ENCODE assay signal across 9 cellular contexts in genomic region chr6:44250067-44250717, GRCh38. TPM values are rescaled to one million over a fixed set of nuclear protein-coding genes. Genes with fewer than 3 reads are reported as not detected.
A peak's percentile ranks its signal among the peaks of the same experiment; 100 is the strongest.
DNase-seq lines count a peak whose midpoint lies in the region; ATAC-seq and TF ChIP-seq lines count a peak whose summit lies in the region.
"Had no signal": no experiment of that assay in that cellular context is flagged by ENCODE, and none has a peak within 500 bp of the region (broad histone marks: within the 10 kb centered on the region; RNA-seq: fewer than 3 reads in every experiment).

No MANE protein-coding gene starts in this region.

- DNase-seq in HCT116 (ENCODE audit: low read depth, low spot score): no peak
- DNase-seq in activated B cell treated with CpG ODN at 0.5 μM for 24 hours: no peak
- DNase-seq in naive thymus-derived CD8-positive, alpha-beta T cell: no peak
- no peak for DNase-seq in neural progenitor cell (ENCODE audit: low spot score)
- no peak for DNase-seq in spleen
- DNase-seq in NCI-H2171 (lab: John Stamatoyannopoulos, UW): no peak
- DNase-seq: sigmoid colon had no signal

- H3K27me3 Mint-ChIP-seq in activated B cell treated with CpG ODN at 0.5 μM for 24 hours: no peaks in the 10 kb centered on the region
- H3K27me3 Mint-ChIP-seq in naive thymus-derived CD8-positive, alpha-beta T cell: peaks cover 0 to 3% (median 0%) of the 10 kb centered on the region in 5 donors
- peaks cover 29% of the 10 kb centered on the region for H3K27me3 Mint-ChIP-seq in neural progenitor cell (ENCODE audit: insufficient read depth, low read depth)

- H3K4me2 ChIP-seq in HCT116 (ENCODE audit: low read length) (no peak overlapping the region), neural progenitor cell (no peak overlapping the region)

- TF ChIP-seq POLR2A in HCT116 (IDR thresholded peaks at IDR 0.05; ENCODE audit: borderline replicate concordance, extremely low read depth, insufficient read depth, insufficient read length) (no peak), spleen (IDR thresholded peaks at IDR 0.05) (no peak)

- TF ChIP-seq CTCF in HCT116 (IDR thresholded peaks at IDR 0.05 in 2 of 3, conservative IDR thresholded peaks at IDR 0.05 in 1 of 3; ENCODE audit: borderline replicate concordance in 1 of 3, insufficient read depth in 1 of 3, low read depth in 2 of 3, low read length in 2 of 3) (no peak), activated B cell treated with CpG ODN at 0.5 μM for 24 hours (IDR thresholded peaks at IDR 0.05) (no peak), neural progenitor cell (IDR thresholded peaks at IDR 0.05) (no peak), spleen (IDR thresholded peaks at IDR 0.05 in 8 of 11, conservative IDR thresholded peaks at IDR 0.05 in 3 of 11) (no peak)

- H3K36me3 ChIP-seq in HCT116 (ENCODE audit: control insufficient read depth in 1 of 2, insufficient read depth in 2 of 2, low read length in 2 of 2) (peaks cover 55 to 73% of the 10 kb centered on the region in 2 experiments), neural progenitor cell (peaks cover 35% of the 10 kb centered on the region), spleen (peaks cover 10 to 72% (median 68%) of the 10 kb centered on the region in 6 donors)

- H3K27me3 ChIP-seq in HCT116 (ENCODE audit: insufficient read depth, low read length): no peaks in the 10 kb centered on the region
- H3K27me3 ChIP-seq in neural progenitor cell: no peaks in the 10 kb centered on the region
- H3K27me3 ChIP-seq in spleen (replicated peaks in 1 of 7): no peaks in the 10 kb centered on the region
- H3K27me3 ChIP-seq: sigmoid colon had no signal

- no peak overlapping the region for H3K4me3 ChIP-seq in HCT116 (replicated peaks in 1 of 2; ENCODE audit: low read depth in 1 of 2, low read length in 2 of 2)
- no peak overlapping the region for H3K4me3 ChIP-seq in neural progenitor cell
- H3K4me3 ChIP-seq in spleen: no peak overlapping the region
- H3K4me3 ChIP-seq: sigmoid colon had no signal

- peaks cover 84% of the 10 kb centered on the region for H3F3A ChIP-seq in neural progenitor cell (ENCODE audit: low read depth)

- H3K27ac Mint-ChIP-seq in activated B cell treated with CpG ODN at 0.5 μM for 24 hours: peak overlapping the region; percentile 99
- H3K27ac Mint-ChIP-seq in naive thymus-derived CD8-positive, alpha-beta T cell: peak overlapping the region in 9 of 10 donors; percentile 2 to 99 (median 45)
- no peak overlapping the region for H3K27ac Mint-ChIP-seq in neural progenitor cell

- H4K20me1 ChIP-seq in HCT116 (ENCODE audit: insufficient read depth): peaks cover 63% of the 10 kb centered on the region
- peaks cover 82% of the 10 kb centered on the region for H4K20me1 ChIP-seq in neural progenitor cell (ENCODE audit: low read depth)

- no peak overlapping the region for H2AFZ ChIP-seq in HCT116 (ENCODE audit: low read depth, low read length, poor library complexity, severe bottlenecking)
- no peak overlapping the region for H2AFZ ChIP-seq in neural progenitor cell (replicated peaks)

- POLR2A ChIA-PET in HCT116 (lab: Charles Lee) (no interaction called here), activated B cell treated with CpG ODN at 0.5 μM for 24 hours (lab: Charles Lee) (interaction anchor here (0.7 to 9.4 kb wide), 2 partner anchors 10 to 51 kb away, joined by 4 to 549 read pairs; partner anchors contain the start of genes NFKBIE and SLC35B2)
- POLR2A ChIA-PET in naive thymus-derived CD8-positive, alpha-beta T cell (lab: Charles Lee): no interaction called here

- ATAC-seq in HCT116: no peak
- no peak for ATAC-seq in activated B cell treated with CpG ODN at 0.5 μM for 24 hours (ENCODE audit: low read depth)
- no peak for ATAC-seq in naive thymus-derived CD8-positive, alpha-beta T cell
- ATAC-seq: left lobe of liver had no signal

- peaks cover 9 to 29% of the 10 kb centered on the region in 2 experiments for H3K4me1 ChIP-seq in HCT116 (ENCODE audit: control insufficient read depth in 1 of 2, insufficient read depth in 2 of 2, low read length in 2 of 2)
- peaks cover 26% of the 10 kb centered on the region for H3K4me1 ChIP-seq in neural progenitor cell
- H3K4me1 ChIP-seq in spleen: peaks cover 21 to 88% (median 66%) of the 10 kb centered on the region in 6 donors

- H3K27ac ChIP-seq in HCT116 (ENCODE audit: low read depth, low read length) (peak overlapping the region; percentile 82; the same call in 1 of the 2 replicates), neural progenitor cell (no peak overlapping the region), spleen (peak overlapping the region in 1 of 8 donors; percentile 13)
- H3K27ac ChIP-seq: sigmoid colon had no signal

- BruUV-seq in HCT116 (replicated peaks; lab: Mats Ljungman, UMichigan): no TSS peak

- H3K9me3 ChIP-seq in HCT116 (ENCODE audit: control insufficient read depth in 1 of 2, insufficient read depth in 1 of 2, low read depth in 1 of 2, low read length in 2 of 2) (no peaks in the 10 kb centered on the region), neural progenitor cell (ENCODE audit: low read depth) (no peaks in the 10 kb centered on the region), spleen (no peaks in the 10 kb centered on the region)
- H3K9me3 ChIP-seq: sigmoid colon had no signal

- H3K79me2 ChIP-seq in HCT116 (ENCODE audit: insufficient read depth, low read length) (peaks cover 65% of the 10 kb centered on the region), neural progenitor cell (ENCODE audit: low read depth) (peaks cover 81% of the 10 kb centered on the region)

- H3K9me2 ChIP-seq in HCT116 (ENCODE audit: insufficient read depth): no peaks in the 10 kb centered on the region

- H3K9me3 Mint-ChIP-seq in activated B cell treated with CpG ODN at 0.5 μM for 24 hours: no peaks in the 10 kb centered on the region
- peaks cover 0 to 4% (median 0%) of the 10 kb centered on the region in 9 donors for H3K9me3 Mint-ChIP-seq in naive thymus-derived CD8-positive, alpha-beta T cell
- H3K9me3 Mint-ChIP-seq in neural progenitor cell: no peaks in the 10 kb centered on the region

- intact Hi-C loops in HCT116 (cut with micrococcal nuclease) (loop anchor here (5.0 kb wide), 1 partner anchor 153 kb away; no protein-coding TSS in a partner anchor), activated B cell treated with CpG ODN at 0.5 μM for 24 hours (cut with micrococcal nuclease) (no loop called here), spleen (cut with DNase I; ENCODE audit: low total_unique reads) (no loop called here)

- H3K4me1 Mint-ChIP-seq in activated B cell treated with CpG ODN at 0.5 μM for 24 hours: peaks cover 83% of the 10 kb centered on the region
- H3K4me1 Mint-ChIP-seq in naive thymus-derived CD8-positive, alpha-beta T cell: peaks cover 49 to 85% (median 76%) of the 10 kb centered on the region in 4 donors
- H3K4me1 Mint-ChIP-seq in neural progenitor cell: peaks cover 39% of the 10 kb centered on the region

- RAD21 ChIA-PET in HCT116 (lab: Charles Lee; ENCODE audit: low non-redundant PET in 1 of 2, low total read pairs in 2 of 2, uncharacterized antibody in 2 of 2, unreplicated experiment in 2 of 2): no interaction called here

- H3K4me3 Mint-ChIP-seq in activated B cell treated with CpG ODN at 0.5 μM for 24 hours: peak overlapping the region; percentile 99
- H3K4me3 Mint-ChIP-seq in naive thymus-derived CD8-positive, alpha-beta T cell: peak overlapping the region in 7 of 10 donors; percentile 4 to 100 (median 76)
- no peak overlapping the region for H3K4me3 Mint-ChIP-seq in neural progenitor cell

- CTCF ChIA-PET in HCT116 (lab: Charles Lee) (no interaction called here), activated B cell treated with CpG ODN at 0.5 μM for 24 hours (lab: Charles Lee) (no interaction called here)

- peaks cover 84% of the 10 kb centered on the region for H3K36me3 Mint-ChIP-seq in activated B cell treated with CpG ODN at 0.5 μM for 24 hours (ENCODE audit: low read depth)
- peaks cover 13 to 75% (median 37%) of the 10 kb centered on the region in 3 donors for H3K36me3 Mint-ChIP-seq in naive thymus-derived CD8-positive, alpha-beta T cell
- H3K36me3 Mint-ChIP-seq in neural progenitor cell: peaks cover 54% of the 10 kb centered on the region

- H3K9ac ChIP-seq in HCT116 (ENCODE audit: low read length) (peak overlapping the region; percentile 9; the same call in 1 of the 2 replicates), neural progenitor cell (no peak overlapping the region)

- 60 to 70% (median 64%) methylated on average over 6 of the region's 6 CpGs for WGBS in spleen, 5 donors

- no peak for TF ChIP-seq RAD21 in HCT116 (IDR thresholded peaks at IDR 0.05; ENCODE audit: low read depth)

RNA-seq across cellular contexts. Expression of gene HSP90AB1, which starts 3.3 kb away (rescaled TPM):
- total RNA-seq in HCT116 (2021; ENCODE audit: unreplicated experiment) (2,554 TPM), activated B cell treated with CpG ODN at 0.5 μM for 24 hours (1,222 and 1,311 TPM in 2 replicates), neural progenitor cell (ENCODE audit: low replicate concordance) (1,851 and 2,068 TPM in 2 replicates), spleen (100 to 1,000 TPM; 372 to 546 (median 415) TPM)
- 1,463 and 1,823 TPM in 2 replicates for polyA plus RNA-seq in HCT116 (2012)
- total RNA-seq in naive thymus-derived CD8-positive, alpha-beta T cell: 100 to 1,000 TPM; 480 to 502 TPM
- polyA plus RNA-seq in naive thymus-derived CD8-positive, alpha-beta T cell: 100 to 1,000 TPM; 420 to 607 (median 518) TPM
- 100 to 1,000 TPM; 196 to 330 (median 302) TPM for polyA plus RNA-seq in spleen

RNA-seq across cellular contexts. Expression of gene SLC35B2, which starts 7.1 kb away (rescaled TPM):
- total RNA-seq in HCT116 (2021; ENCODE audit: unreplicated experiment): 50.5 TPM
- 35.2 and 47.5 TPM in 2 replicates for polyA plus RNA-seq in HCT116 (2012)
- total RNA-seq in activated B cell treated with CpG ODN at 0.5 μM for 24 hours: 27.0 and 29.1 TPM in 2 replicates
- 10 to 100 TPM; 18.0 to 18.3 TPM for total RNA-seq in naive thymus-derived CD8-positive, alpha-beta T cell
- polyA plus RNA-seq in naive thymus-derived CD8-positive, alpha-beta T cell: 10 to 100 TPM; 31.9 to 40.1 (median 39.0) TPM
- 33.9 and 47.0 TPM in 2 replicates for total RNA-seq in neural progenitor cell (ENCODE audit: low replicate concordance)
- total RNA-seq in spleen: 10 to 100 TPM; 22.4 to 30.4 (median 27.9) TPM
- 10 to 100 TPM; 17.6 to 22.0 (median 21.7) TPM for polyA plus RNA-seq in spleen

RNA-seq across cellular contexts. Expression of gene NFKBIE, which starts 15.2 kb away (rescaled TPM):
- 7.6 TPM for total RNA-seq in HCT116 (2021; ENCODE audit: unreplicated experiment)
- 6.2 and 8.2 TPM in 2 replicates for polyA plus RNA-seq in HCT116 (2012)
- total RNA-seq in activated B cell treated with CpG ODN at 0.5 μM for 24 hours: 94.7 and 99.2 TPM in 2 replicates
- total RNA-seq in naive thymus-derived CD8-positive, alpha-beta T cell: 10 to 100 TPM; 11.4 to 14.4 TPM
- polyA plus RNA-seq in naive thymus-derived CD8-positive, alpha-beta T cell: 1 to 10 TPM; 2.7 to 4.1 (median 3.6) TPM
- total RNA-seq in neural progenitor cell (ENCODE audit: low replicate concordance): 5.1 and 15.5 TPM in 2 replicates
- 10 to 100 TPM; 32.2 to 89.7 (median 60.7) TPM for total RNA-seq in spleen
- 10 to 100 TPM; 41.3 to 49.8 (median 42.3) TPM for polyA plus RNA-seq in spleen

RNA-seq across cellular contexts. Expression of gene TMEM151B, which starts 20.1 kb away (rescaled TPM):
- not detected for total RNA-seq in HCT116 (2021; ENCODE audit: unreplicated experiment)
- 0.34 and 0.35 TPM in 2 replicates for polyA plus RNA-seq in HCT116 (2012)
- total RNA-seq in activated B cell treated with CpG ODN at 0.5 μM for 24 hours: 0.10 TPM in 1 of 2 replicates, not detected in the other
- not detected for total RNA-seq in naive thymus-derived CD8-positive, alpha-beta T cell
- polyA plus RNA-seq in naive thymus-derived CD8-positive, alpha-beta T cell: not detected
- total RNA-seq in neural progenitor cell (ENCODE audit: low replicate concordance): 0.13 and 1.4 TPM in 2 replicates
- total RNA-seq in spleen: under 1 TPM in 1 of 7 donors, not detected in 6; 0.17 TPM
- polyA plus RNA-seq in spleen: under 1 TPM in 2 of 3 donors, not detected in 1; 0.03 to 0.11 TPM
- total RNA-seq: activated CD8-positive, alpha-beta memory T cell treated with anti-CD3 and anti-CD28 coated beads for 36 hours; left lobe of liver had no signal

RNA-seq across cellular contexts. Expression of gene SLC29A1, which starts 26.8 kb away (rescaled TPM):
- total RNA-seq in HCT116 (2021; ENCODE audit: unreplicated experiment) (67.6 TPM), activated B cell treated with CpG ODN at 0.5 μM for 24 hours (15.0 and 17.3 TPM in 2 replicates), neural progenitor cell (ENCODE audit: low replicate concordance) (34.8 and 69.7 TPM in 2 replicates), spleen (10 to 100 TPM; 28.3 to 49.4 (median 33.7) TPM)
- polyA plus RNA-seq in HCT116 (2012): 60.2 and 73.6 TPM in 2 replicates
- 1 to 10 TPM; 1.3 to 2.3 TPM for total RNA-seq in naive thymus-derived CD8-positive, alpha-beta T cell
- polyA plus RNA-seq in naive thymus-derived CD8-positive, alpha-beta T cell: 1 to 10 TPM; 2.0 to 2.6 (median 2.5) TPM
- 10 to 100 TPM in 1 of 3 donors, 1 to 10 TPM in 2; 8.5 to 18.4 (median 9.2) TPM for polyA plus RNA-seq in spleen
